In genomic region chr3:67614195-67614594, GRCh38 we compare ENCODE assay signal across 15 cellular contexts. TPM values are rescaled to one million over a fixed set of nuclear protein-coding genes. Genes with fewer than 3 reads are reported as not detected.
DNase-seq lines count a peak whose midpoint lies in the region; ATAC-seq, FAIRE-seq and TF ChIP-seq lines count a peak whose summit lies in the region.
"Had no signal": no experiment of that assay in that cellular context is flagged by ENCODE, and none has a peak within 500 bp of the region (broad histone marks: within the 10 kb centered on the region; RNA-seq: fewer than 3 reads in every experiment).

No MANE protein-coding gene starts in this region.

- no peak for TF ChIP-seq EP300 in H1 (IDR thresholded peaks at IDR 0.05; ENCODE audit: borderline replicate concordance in 1 of 2, low read depth in 2 of 2, low read length in 2 of 2)

- no peak overlapping the region for H3K56ac ChIP-seq in H1 (replicated peaks; ENCODE audit: insufficient read length, low read depth, low read length)

- no peaks in the 10 kb centered on the region for H3K27me3 ChIP-seq in H1 (replicated peaks in 1 of 4; ENCODE audit: control insufficient read depth in 3 of 4, extremely low read depth in 1 of 4, insufficient read depth in 3 of 4, low read length in 3 of 4)
- H3K27me3 ChIP-seq in neural progenitor cell: no peaks in the 10 kb centered on the region
- H3K27me3 ChIP-seq: BE2C had no signal

- H3K79me2 ChIP-seq in H1 (ENCODE audit: control insufficient read depth in 1 of 2, insufficient read depth in 2 of 2, low read length in 2 of 2) (no peaks in the 10 kb centered on the region; a peak in 2 of 4 replicates), neural progenitor cell (ENCODE audit: low read depth) (no peaks in the 10 kb centered on the region)

- H3K14ac ChIP-seq in H1 (ENCODE audit: insufficient read length): no peak overlapping the region

- H4K8ac ChIP-seq in H1 (ENCODE audit: extremely low read depth, insufficient read depth, low read length): no peak overlapping the region

- H3K27me3 Mint-ChIP-seq in IgD-negative memory B cell (no peaks in the 10 kb centered on the region), neural progenitor cell (ENCODE audit: insufficient read depth, low read depth) (no peaks in the 10 kb centered on the region)

- H3K4me2 ChIP-seq in H1 (ENCODE audit: insufficient read depth in 1 of 2, low read depth in 2 of 2, low read length in 2 of 2) (no peak overlapping the region), neural progenitor cell (no peak overlapping the region)
- H3K4me2 ChIP-seq: KMS-11, PC-9 had no signal

- peaks cover 9 to 18% (median 12%) of the 10 kb centered on the region in 3 donors for H3K4me1 Mint-ChIP-seq in IgD-negative memory B cell
- peaks cover 4% of the 10 kb centered on the region for H3K4me1 Mint-ChIP-seq in neural progenitor cell

- H4K20me1 ChIP-seq in H1 (replicated peaks in 1 of 2; ENCODE audit: control insufficient read depth in 1 of 2, insufficient read depth in 2 of 2, low read length in 2 of 2) (no peaks in the 10 kb centered on the region), neural progenitor cell (ENCODE audit: low read depth) (peaks cover 7% of the 10 kb centered on the region)

- no peaks in the 10 kb centered on the region for H3F3A ChIP-seq in neural progenitor cell (ENCODE audit: low read depth)

- no peak for ATAC-seq in HG02623 (IDR thresholded peaks at IDR 0.05; ENCODE audit: unreplicated experiment)

- H3K27ac Mint-ChIP-seq in IgD-negative memory B cell: peak overlapping the region in 2 of 3 donors; percentile 16 to 31
- peak overlapping the region; percentile 19 for H3K27ac Mint-ChIP-seq in neural progenitor cell

- TF ChIP-seq POLR2A in H1 (IDR thresholded peaks at IDR 0.05; ENCODE audit: control extremely low read depth in 1 of 2, low read depth in 2 of 2, low read length in 2 of 2): no peak

- H2BK5ac ChIP-seq in H1 (ENCODE audit: low read depth, low read length): no peak overlapping the region

- FAIRE-seq in H1 (lab: Jason Lieb, UNC): no peak

- H2BK12ac ChIP-seq in H1 (ENCODE audit: low read depth, low read length): no peak overlapping the region

- H3K4me1 ChIP-seq in H1 (replicated peaks in 1 of 4; ENCODE audit: control insufficient read depth in 3 of 4, insufficient read depth in 4 of 4, low read length in 3 of 4): peaks cover 0 to 7% (median under 1%) of the 10 kb centered on the region in 4 experiments; a peak in 3 of 7 replicates
- H3K4me1 ChIP-seq in neural progenitor cell: peaks cover 11% of the 10 kb centered on the region
- H3K4me1 ChIP-seq: BE2C had no signal

- H3K9ac ChIP-seq in H1 (replicated peaks in 1 of 4; ENCODE audit: extremely low read depth in 1 of 4, low read depth in 3 of 4, low read length in 3 of 4) (no peak overlapping the region), neural progenitor cell (no peak overlapping the region)
- H3K9ac ChIP-seq: KMS-11 had no signal

- CTCF ChIA-PET in H1 (lab: Charles Lee; ENCODE audit: partially characterized antibody): no interaction called here

- no peak for TF ChIP-seq RAD21 in H1 (IDR thresholded peaks at IDR 0.05 in 1 of 2, conservative IDR thresholded peaks at IDR 0.05 in 1 of 2; ENCODE audit: low read depth in 2 of 2, low read length in 2 of 2)

- peaks cover 28% of the 10 kb centered on the region for H3K36me3 Mint-ChIP-seq in IgD-negative memory B cell
- H3K36me3 Mint-ChIP-seq in neural progenitor cell: peaks cover 20% of the 10 kb centered on the region

- TF ChIP-seq CTCF in H1 (IDR thresholded peaks at IDR 0.05; ENCODE audit: control extremely low read depth in 1 of 3, insufficient read depth in 1 of 3, low read depth in 1 of 3, low read length in 3 of 3) (no peak), neural progenitor cell (IDR thresholded peaks at IDR 0.05) (no peak)

- H4K91ac ChIP-seq in H1 (replicated peaks; ENCODE audit: insufficient read length, low read length): no peak overlapping the region

- DNase-seq in ELF-1 (ENCODE audit: low read depth, low spot score) (peak; percentile 54), H1 (ENCODE audit: low read depth in 1 of 2, low spot score in 2 of 2) (no peak), neural progenitor cell (ENCODE audit: low spot score) (peak; percentile 44), NCI-H1694 treated with DMSO at 0.1 percent for 48 hours (lab: John Stamatoyannopoulos, UW) (no peak), GF-D8 (lab: John Stamatoyannopoulos, UW) (no peak)
- DNase-seq: BE2C, NCI-H1092, NCI-H1694, NCI-H69, PC-9 had no signal

- no peak overlapping the region for H2AK5ac ChIP-seq in H1 (ENCODE audit: low read depth, low read length)

- H3K4me3 Mint-ChIP-seq in IgD-negative memory B cell (no peak overlapping the region), neural progenitor cell (no peak overlapping the region)

- H2AFZ ChIP-seq in H1 (ENCODE audit: low read length): no peak overlapping the region
- no peak overlapping the region for H2AFZ ChIP-seq in neural progenitor cell (replicated peaks)
- H2AFZ ChIP-seq: PC-9 had no signal

- H3K9me3 Mint-ChIP-seq in IgD-negative memory B cell (no peaks in the 10 kb centered on the region), neural progenitor cell (peaks cover 2% of the 10 kb centered on the region)

- 63% methylated on average over 3 of the region's 3 CpGs; no CpG with 5 or more reads in 1 of the 2 experiments for WGBS in H1 (ENCODE audit: extremely low coverage in 1 of 2, insufficient coverage in 1 of 2, insufficient read length in 1 of 2, insufficient replicate concordance in 2 of 2, low coverage in 1 of 2, low lambda C conversion rate in 2 of 2, missing lambda C conversion rate in 1 of 2), 2 experiments

- H3K4me3 ChIP-seq in H1 (ENCODE audit: extremely low read depth in 1 of 4, insufficient read depth in 2 of 4, low read depth in 3 of 4, low read length in 4 of 4) (no peak overlapping the region), neural progenitor cell (no peak overlapping the region)
- H3K4me3 ChIP-seq: HAP-1, PC-9, SK-N-MC had no signal

- no peak overlapping the region for H3K4ac ChIP-seq in H1 (replicated peaks; ENCODE audit: insufficient read length, low read depth, low read length)

- peaks cover 0 to 2% (median under 1%) of the 10 kb centered on the region in 4 experiments; a peak in 4 of 8 replicates for H3K36me3 ChIP-seq in H1 (ENCODE audit: control insufficient read depth in 2 of 4, insufficient read depth in 4 of 4, low read length in 3 of 4)
- H3K36me3 ChIP-seq in neural progenitor cell: no peaks in the 10 kb centered on the region
- H3K36me3 ChIP-seq: BE2C had no signal

- H3K9me3 ChIP-seq in H1 (ENCODE audit: insufficient read depth in 2 of 2, low read depth in 1 of 2, low read length in 1 of 2): no peaks in the 10 kb centered on the region
- H3K9me3 ChIP-seq in neural progenitor cell (ENCODE audit: low read depth): no peaks in the 10 kb centered on the region
- H3K9me3 ChIP-seq: BE2C, HAP-1 had no signal

- POLR2A ChIA-PET in H1 (lab: Charles Lee; ENCODE audit: partially characterized antibody): interaction anchor here (1.2 kb wide), 1 partner anchor 41 kb away, joined by 4 read pairs; the partner anchor contains the start of gene SUCLG2

- H3K79me1 ChIP-seq in H1 (ENCODE audit: low read depth, low read length): no peaks in the 10 kb centered on the region

- H2BK120ac ChIP-seq in H1 (replicated peaks; ENCODE audit: low read depth, low read length): no peak overlapping the region

- no peak overlapping the region for H3K27ac ChIP-seq in H1 (ENCODE audit: low read depth, low read length)
- H3K27ac ChIP-seq in neural progenitor cell: no peak overlapping the region
- H3K27ac ChIP-seq: KMS-11, PC-9, SK-N-MC had no signal

- no peak overlapping the region for H2BK15ac ChIP-seq in H1 (ENCODE audit: low read length)

- no peaks in the 10 kb centered on the region for H3K23me2 ChIP-seq in H1 (ENCODE audit: low read depth, low read length)

- H2BK20ac ChIP-seq in H1 (ENCODE audit: low read length): no peak overlapping the region

- no peak overlapping the region; the same call in 1 of the 2 replicates for H3K18ac ChIP-seq in H1 (ENCODE audit: extremely low read depth, low read length)

- H4K5ac ChIP-seq in H1 (ENCODE audit: insufficient read length, low read depth, low read length): no peak overlapping the region

- no peak overlapping the region for H3K23ac ChIP-seq in H1 (ENCODE audit: insufficient read length)

TF ChIP-seq in H1, 55 proteins besides CTCF, POLR2A, EP300 and RAD21:
- TF ChIP-seq TEAD4 (IDR thresholded peaks at IDR 0.05; ENCODE audit: low read depth, low read length) (peak; percentile 68; the same call in 1 of the 2 replicates), SP1 (IDR thresholded peaks at IDR 0.05; ENCODE audit: low read depth, low read length) (no peak), KDM5A (IDR thresholded peaks at IDR 0.05; ENCODE audit: low read length) (no peak), CTBP2 (IDR thresholded peaks at IDR 0.05; ENCODE audit: borderline replicate concordance, insufficient read depth, insufficient read length, low read length) (no peak)

RNA-seq across cellular contexts. Expression of gene SUCLG2, which starts 40.2 kb away (rescaled TPM):
- polyA plus RNA-seq in IgD-negative memory B cell (56.6 TPM), H1 (2011; rRNA removed) (8.1 and 12.9 TPM in 2 replicates)
- 42.9 and 46.2 TPM in 2 replicates for total RNA-seq in H1 (2021; fragmentation: NEBNext Ultra II Directional; extraction: Animal tissue kit (Norgen Biotek cat#: 25700))
- polyA plus RNA-seq in H1 (2011; cell fraction: cytosol; rRNA removed): 20.3 TPM
- polyA plus RNA-seq in H1 (2011; cell fraction: nucleus; rRNA removed): 8.9 TPM
- 30.2 to 41.4 TPM (median 32.5 TPM) in 4 replicates for polyA plus RNA-seq in H1 (2012, experiment 1 of 2)
- 4.3 TPM for polyA plus RNA-seq in H1 (2012, experiment 2 of 2)
- polyA plus RNA-seq in H1 (2013, experiment 1 of 2): 35.2 TPM
- 33.5 TPM for polyA plus RNA-seq in H1 (2013, experiment 2 of 2)
- polyA minus RNA-seq in H1 (2011; rRNA and poly(A)+ RNA removed): 14.5 and 19.4 TPM in 2 replicates
- polyA minus RNA-seq in H1 (2011; cell fraction: cytosol; rRNA and poly(A)+ RNA removed): 15.0 TPM
- 23.4 TPM for polyA minus RNA-seq in H1 (2011; cell fraction: nucleus; rRNA and poly(A)+ RNA removed)
- 45.3 and 63.6 TPM in 2 replicates for total RNA-seq in neural progenitor cell (ENCODE audit: low replicate concordance)

Comparison
In these comparisons a context has a peak if more than half of its experiments do, and no peak if none do; other contexts are left out.
1. DNase-seq: peak in ELF-1 (single experiment) and neural progenitor cell (single experiment); none in H1 (0 of 2), NCI-H1694 treated with DMSO at 0.1 percent for 48 hours (single experiment) and GF-D8 (single experiment).